Comparison of ENCODE assay signal across 8 cellular contexts in the genomic region with DNA sequence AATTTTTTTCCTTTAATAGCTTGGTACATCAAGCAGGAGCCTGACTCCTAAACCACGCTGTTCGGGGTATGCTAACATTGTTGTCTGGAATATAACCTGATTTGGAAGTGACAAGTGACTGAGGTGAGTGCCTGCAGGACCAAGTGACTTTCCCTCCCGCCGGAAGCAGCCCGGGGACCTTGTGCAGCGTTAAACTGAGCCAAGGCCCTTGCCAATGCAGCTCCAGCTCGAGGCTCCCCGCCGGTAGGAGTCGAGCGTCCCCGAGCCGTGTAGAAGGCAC. TPM values are rescaled to one million over a fixed set of nuclear protein-coding genes. Genes with fewer than 3 reads are reported as not detected.
DNase-seq lines count a peak whose midpoint lies in the region; ATAC-seq and TF ChIP-seq lines count a peak whose summit lies in the region.

No MANE protein-coding gene starts in this region.

- WGBS in heart right ventricle, 2 donors: 19 to 24% methylated on average over 13 of the region's 13 CpGs

- peak overlapping the region; percentile 19 to 75 (median 64) for H3K4me3 ChIP-seq in heart right ventricle
- H3K4me3 ChIP-seq in skeletal muscle tissue (ENCODE audit: low read length in 3 of 3): peak overlapping the region; percentile 69 to 78 (median 74)

- H3K9me3 ChIP-seq in heart right ventricle (no peaks in the 10 kb centered on the region), skeletal muscle tissue (ENCODE audit: control insufficient read depth in 3 of 3, low read length in 3 of 3) (no peaks in the 10 kb centered on the region)

- intact Hi-C loops in heart right ventricle (cut with DNase I): no loop called here

- H3K4me1 ChIP-seq in heart right ventricle: peaks cover 0 to 37% (median 20%) of the 10 kb centered on the region in 9 donors
- H3K4me1 ChIP-seq in skeletal muscle tissue (ENCODE audit: control insufficient read depth in 3 of 3, insufficient read depth in 3 of 3, low read length in 3 of 3): peaks cover 4 to 17% (median 6%) of the 10 kb centered on the region in 3 donors

- peak overlapping the region; percentile 67 to 89 (median 82) for H3K9ac ChIP-seq in skeletal muscle tissue (ENCODE audit: low read depth in 1 of 3, low read length in 3 of 3)

- peak; percentile 62 for DNase-seq in NCI-H2171 treated with DMSO at 0.1 percent for 48 hours (lab: John Stamatoyannopoulos, UW)
- no peak for DNase-seq in heart right ventricle
- DNase-seq in activated effector memory CD4-positive, alpha-beta T cell treated with anti-CD3 and anti-CD28 coated beads, Interleukin-2, amount 50 U/mL, for 16 hours: no peak
- no peak for DNase-seq in NCI-H1417 treated with DMSO at 0.1 percent for 48 hours (lab: John Stamatoyannopoulos, UW)
- no peak for DNase-seq in iPS-NIHi7 (ENCODE audit: extremely low spot score)
- no peak for DNase-seq in activated CD4-positive, alpha-beta T cell treated with anti-CD3 and anti-CD28 coated beads for 4 hours

- ATAC-seq in GM21423 (IDR thresholded peaks at IDR 0.05; ENCODE audit: unreplicated experiment) (peak; percentile 24), heart right ventricle (peak; percentile 32 to 79 (median 50))

- H3K36me3 ChIP-seq in heart right ventricle (peaks cover 0 to 40% (median 11%) of the 10 kb centered on the region in 9 donors), skeletal muscle tissue (ENCODE audit: control insufficient read depth in 3 of 3, insufficient read depth in 3 of 3, low read length in 3 of 3) (peaks cover 8 to 13% (median 8%) of the 10 kb centered on the region in 3 donors)

- H3K27ac ChIP-seq in heart right ventricle (peak overlapping the region in 9 of 10 donors; percentile 33 to 78 (median 71)), skeletal muscle tissue (ENCODE audit: low read depth, low read length) (peak overlapping the region; percentile 49)

- TF ChIP-seq CTCF in heart right ventricle (IDR thresholded peaks at IDR 0.05): no peak

- H3K27me3 ChIP-seq in heart right ventricle (no peaks in the 10 kb centered on the region), skeletal muscle tissue (ENCODE audit: control insufficient read depth in 3 of 3, insufficient read depth in 3 of 3, low read length in 3 of 3) (no peaks in the 10 kb centered on the region)

RNA-seq across cellular contexts. Expression of a gene that starts 0.7 kb away (rescaled TPM):
- total RNA-seq in heart right ventricle (10 to 100 TPM in 4 of 10 donors, 1 to 10 TPM in 6; 4.4 to 24.4 (median 8.4) TPM), skeletal muscle tissue (5.2 TPM)
- 10 to 100 TPM in 1 of 2 donors, 1 to 10 TPM in 1; 4.7 to 11.7 TPM for polyA plus RNA-seq in heart right ventricle

RNA-seq across cellular contexts. Expression of a gene that starts 37.9 kb away (rescaled TPM):
- 10 to 100 TPM; 16.2 to 32.3 (median 26.6) TPM for total RNA-seq in heart right ventricle
- polyA plus RNA-seq in heart right ventricle: 10 to 100 TPM; 13.0 to 30.4 TPM
- 10.4 TPM for total RNA-seq in skeletal muscle tissue
